In genomic region chr9:6598249-6598725, GRCh38 we compare ENCODE assay signal across 1 cellular context.
TF ChIP-seq lines count a peak whose summit lies in the region.

No MANE protein-coding gene starts in this region.

TF ChIP-seq in GM12878, 131 proteins besides CTCF, POLR2A, EP300 and RAD21 (continued from another document and continues in another):
- TF ChIP-seq SRF (IDR thresholded peaks at IDR 0.05; ENCODE audit: low read depth in 2 of 2, low read length in 2 of 2) = 0 out of 4 replicates have a peak, but pooled peaks of 1 of the 2 experiments have one; percentile 48
- peak; percentile 94 for TF ChIP-seq SKIL (IDR thresholded peaks at IDR 0.05; ENCODE audit: low read depth, poor library complexity, severe bottlenecking)
- no peak for TF ChIP-seq FOXK2 (IDR thresholded peaks at IDR 0.05)
- TF ChIP-seq ZNF207 (IDR thresholded peaks at IDR 0.05; ENCODE audit: borderline replicate concordance) = no peak
- TF ChIP-seq POLR2AphosphoS5 (IDR thresholded peaks at IDR 0.05; ENCODE audit: low read length) = no peak
- peak; percentile 41; the same call in 1 of the 2 replicates for TF ChIP-seq MXI1 (IDR thresholded peaks at IDR 0.05; ENCODE audit: low read depth, low read length)
- peak; percentile 90 for TF ChIP-seq IKZF1 (conservative IDR thresholded peaks at IDR 0.05)
- TF ChIP-seq BHLHE40 (IDR thresholded peaks at IDR 0.05; ENCODE audit: borderline replicate concordance in 1 of 2, low read depth in 2 of 2, low read length in 1 of 2) = peak; percentile 54 to 61; a peak in 3 of 4 replicates
- TF ChIP-seq CREM (IDR thresholded peaks at IDR 0.05; ENCODE audit: low read depth) = peak; percentile 86; the same call in 1 of the 2 replicates
- peak; percentile 78 for TF ChIP-seq TBL1XR1 (IDR thresholded peaks at IDR 0.05; ENCODE audit: low read depth, low read length)
- TF ChIP-seq NBN (IDR thresholded peaks at IDR 0.05) = peak; percentile 84
- TF ChIP-seq SMARCA5 (IDR thresholded peaks at IDR 0.05) = 0 out of 2 replicates have a peak, but pooled peaks have one; percentile 19
- no peak for TF ChIP-seq PRDM15 (CRISPR knock-in tag; IDR thresholded peaks at IDR 0.05)
- peak; percentile 93 for TF ChIP-seq TCF12 (IDR thresholded peaks at IDR 0.05; ENCODE audit: low read depth, low read length)
- TF ChIP-seq PKNOX1 (IDR thresholded peaks at IDR 0.05) = peak; percentile 45; the same call in 1 of the 2 replicates
- peak; percentile 61; the same call in 1 of the 2 replicates for TF ChIP-seq CREB1 (IDR thresholded peaks at IDR 0.05; ENCODE audit: low read depth)
- peak in 1 of 2 experiments; percentile 20; a peak in 1 of 3 replicates for TF ChIP-seq EGR1 (IDR thresholded peaks at IDR 0.05; ENCODE audit: borderline replicate concordance in 1 of 2, low read depth in 2 of 2, low read length in 2 of 2)
- TF ChIP-seq MTA2 (IDR thresholded peaks at IDR 0.05; ENCODE audit: low read depth) = peak; percentile 90
- no peak for TF ChIP-seq CHD4 (IDR thresholded peaks at IDR 0.05)
- TF ChIP-seq MTA3 (IDR thresholded peaks at IDR 0.05; ENCODE audit: borderline replicate concordance, low read length) = peak; percentile 82; the same call in 1 of the 2 replicates
- TF ChIP-seq YY1 (IDR thresholded peaks at IDR 0.05; ENCODE audit: low read depth, low read length) = no peak
- no peak for TF ChIP-seq NFXL1 (IDR thresholded peaks at IDR 0.05; ENCODE audit: borderline replicate concordance)
- TF ChIP-seq, protein P1, sequence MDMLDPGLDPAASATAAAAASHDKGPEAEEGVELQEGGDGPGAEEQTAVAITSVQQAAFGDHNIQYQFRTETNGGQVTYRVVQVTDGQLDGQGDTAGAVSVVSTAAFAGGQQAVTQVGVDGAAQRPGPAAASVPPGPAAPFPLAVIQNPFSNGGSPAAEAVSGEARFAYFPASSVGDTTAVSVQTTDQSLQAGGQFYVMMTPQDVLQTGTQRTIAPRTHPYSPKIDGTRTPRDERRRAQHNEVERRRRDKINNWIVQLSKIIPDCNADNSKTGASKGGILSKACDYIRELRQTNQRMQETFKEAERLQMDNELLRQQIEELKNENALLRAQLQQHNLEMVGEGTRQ (IDR thresholded peaks at IDR 0.05; ENCODE audit: borderline replicate concordance, low read depth, low read length) = no peak
- peak; percentile 64; the same call in 1 of the 2 replicates for TF ChIP-seq CHD2 (IDR thresholded peaks at IDR 0.05; ENCODE audit: borderline replicate concordance, low read depth, low read length)
- TF ChIP-seq ZZZ3 (IDR thresholded peaks at IDR 0.05; ENCODE audit: control insufficient read depth, insufficient read length, low read depth) = no peak
- TF ChIP-seq POU2F2 (IDR thresholded peaks at IDR 0.05; ENCODE audit: borderline replicate concordance, low read depth, low read length) = peak; percentile 72; the same call in 1 of the 3 replicates
- no peak for TF ChIP-seq SMAD1 (IDR thresholded peaks at IDR 0.05; ENCODE audit: low read depth, partially characterized antibody)
- TF ChIP-seq RELB (IDR thresholded peaks at IDR 0.05; ENCODE audit: low read depth) = peak; percentile 90
- peak; percentile 49 for TF ChIP-seq SP1 (IDR thresholded peaks at IDR 0.05; ENCODE audit: low read depth, low read length)
- TF ChIP-seq, protein P2, sequence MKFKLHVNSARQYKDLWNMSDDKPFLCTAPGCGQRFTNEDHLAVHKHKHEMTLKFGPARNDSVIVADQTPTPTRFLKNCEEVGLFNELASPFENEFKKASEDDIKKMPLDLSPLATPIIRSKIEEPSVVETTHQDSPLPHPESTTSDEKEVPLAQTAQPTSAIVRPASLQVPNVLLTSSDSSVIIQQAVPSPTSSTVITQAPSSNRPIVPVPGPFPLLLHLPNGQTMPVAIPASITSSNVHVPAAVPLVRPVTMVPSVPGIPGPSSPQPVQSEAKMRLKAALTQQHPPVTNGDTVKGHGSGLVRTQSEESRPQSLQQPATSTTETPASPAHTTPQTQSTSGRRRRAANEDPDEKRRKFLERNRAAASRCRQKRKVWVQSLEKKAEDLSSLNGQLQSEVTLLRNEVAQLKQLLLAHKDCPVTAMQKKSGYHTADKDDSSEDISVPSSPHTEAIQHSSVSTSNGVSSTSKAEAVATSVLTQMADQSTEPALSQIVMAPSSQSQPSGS (IDR thresholded peaks at IDR 0.05; ENCODE audit: low read length) = peak; percentile 87
- TF ChIP-seq ZBED1 (IDR thresholded peaks at IDR 0.05; ENCODE audit: borderline replicate concordance) = peak; percentile 74; the same call in 1 of the 2 replicates
- no peak for TF ChIP-seq SUPT20H (IDR thresholded peaks at IDR 0.05; ENCODE audit: borderline replicate concordance, control insufficient read depth, low read depth, low read length)
- TF ChIP-seq JUNB (IDR thresholded peaks at IDR 0.05) = peak; percentile 97
- TF ChIP-seq SMC3 (IDR thresholded peaks at IDR 0.05; ENCODE audit: borderline replicate concordance, low read length) = no peak
- no peak for TF ChIP-seq ZNF274 (IDR thresholded peaks at IDR 0.05; ENCODE audit: insufficient read depth, insufficient read length)
- TF ChIP-seq REST (IDR thresholded peaks at IDR 0.05; ENCODE audit: low read depth, low read length) = 0 out of 2 replicates have a peak, but pooled peaks have one; percentile 7
- peak; percentile 91 for TF ChIP-seq BCL11A (IDR thresholded peaks at IDR 0.05; ENCODE audit: low read depth, low read length)
- TF ChIP-seq, protein P3, sequence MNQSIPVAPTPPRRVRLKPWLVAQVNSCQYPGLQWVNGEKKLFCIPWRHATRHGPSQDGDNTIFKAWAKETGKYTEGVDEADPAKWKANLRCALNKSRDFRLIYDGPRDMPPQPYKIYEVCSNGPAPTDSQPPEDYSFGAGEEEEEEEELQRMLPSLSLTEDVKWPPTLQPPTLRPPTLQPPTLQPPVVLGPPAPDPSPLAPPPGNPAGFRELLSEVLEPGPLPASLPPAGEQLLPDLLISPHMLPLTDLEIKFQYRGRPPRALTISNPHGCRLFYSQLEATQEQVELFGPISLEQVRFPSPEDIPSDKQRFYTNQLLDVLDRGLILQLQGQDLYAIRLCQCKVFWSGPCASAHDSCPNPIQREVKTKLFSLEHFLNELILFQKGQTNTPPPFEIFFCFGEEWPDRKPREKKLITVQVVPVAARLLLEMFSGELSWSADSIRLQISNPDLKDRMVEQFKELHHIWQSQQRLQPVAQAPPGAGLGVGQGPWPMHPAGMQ (IDR thresholded peaks at IDR 0.05; ENCODE audit: borderline replicate concordance) = no peak
- TF ChIP-seq, protein P4, sequence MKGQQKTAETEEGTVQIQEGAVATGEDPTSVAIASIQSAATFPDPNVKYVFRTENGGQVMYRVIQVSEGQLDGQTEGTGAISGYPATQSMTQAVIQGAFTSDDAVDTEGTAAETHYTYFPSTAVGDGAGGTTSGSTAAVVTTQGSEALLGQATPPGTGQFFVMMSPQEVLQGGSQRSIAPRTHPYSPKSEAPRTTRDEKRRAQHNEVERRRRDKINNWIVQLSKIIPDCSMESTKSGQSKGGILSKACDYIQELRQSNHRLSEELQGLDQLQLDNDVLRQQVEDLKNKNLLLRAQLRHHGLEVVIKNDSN (IDR thresholded peaks at IDR 0.05; ENCODE audit: borderline replicate concordance, extremely low read length, insufficient read depth, low read depth, low read length) = no peak
- peak; percentile 92 for TF ChIP-seq DPF2 (IDR thresholded peaks at IDR 0.05)
- peak; percentile 48; the same call in 1 of the 2 replicates for TF ChIP-seq RAD51 (IDR thresholded peaks at IDR 0.05)
- peak; percentile 85; the same call in 1 of the 2 replicates for TF ChIP-seq CBX5 (IDR thresholded peaks at IDR 0.05; ENCODE audit: low read depth)
- no peak for TF ChIP-seq MYC (IDR thresholded peaks at IDR 0.05; ENCODE audit: insufficient read depth, insufficient read length, insufficient replicate concordance, low read length, severe bottlenecking)
- 0 out of 2 replicates have a peak, but pooled peaks have one; percentile 49 for TF ChIP-seq STAT3 (IDR thresholded peaks at IDR 0.05; ENCODE audit: low read depth, low read length)
- TF ChIP-seq, protein P5, sequence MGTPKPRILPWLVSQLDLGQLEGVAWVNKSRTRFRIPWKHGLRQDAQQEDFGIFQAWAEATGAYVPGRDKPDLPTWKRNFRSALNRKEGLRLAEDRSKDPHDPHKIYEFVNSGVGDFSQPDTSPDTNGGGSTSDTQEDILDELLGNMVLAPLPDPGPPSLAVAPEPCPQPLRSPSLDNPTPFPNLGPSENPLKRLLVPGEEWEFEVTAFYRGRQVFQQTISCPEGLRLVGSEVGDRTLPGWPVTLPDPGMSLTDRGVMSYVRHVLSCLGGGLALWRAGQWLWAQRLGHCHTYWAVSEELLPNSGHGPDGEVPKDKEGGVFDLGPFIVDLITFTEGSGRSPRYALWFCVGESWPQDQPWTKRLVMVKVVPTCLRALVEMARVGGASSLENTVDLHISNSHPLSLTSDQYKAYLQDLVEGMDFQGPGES (IDR thresholded peaks at IDR 0.05) = no peak
- TF ChIP-seq NFIC (IDR thresholded peaks at IDR 0.05; ENCODE audit: low read depth, low read length) = peak; percentile 94
